ENCODE assay signal across 8 cellular contexts in the genomic region with DNA sequence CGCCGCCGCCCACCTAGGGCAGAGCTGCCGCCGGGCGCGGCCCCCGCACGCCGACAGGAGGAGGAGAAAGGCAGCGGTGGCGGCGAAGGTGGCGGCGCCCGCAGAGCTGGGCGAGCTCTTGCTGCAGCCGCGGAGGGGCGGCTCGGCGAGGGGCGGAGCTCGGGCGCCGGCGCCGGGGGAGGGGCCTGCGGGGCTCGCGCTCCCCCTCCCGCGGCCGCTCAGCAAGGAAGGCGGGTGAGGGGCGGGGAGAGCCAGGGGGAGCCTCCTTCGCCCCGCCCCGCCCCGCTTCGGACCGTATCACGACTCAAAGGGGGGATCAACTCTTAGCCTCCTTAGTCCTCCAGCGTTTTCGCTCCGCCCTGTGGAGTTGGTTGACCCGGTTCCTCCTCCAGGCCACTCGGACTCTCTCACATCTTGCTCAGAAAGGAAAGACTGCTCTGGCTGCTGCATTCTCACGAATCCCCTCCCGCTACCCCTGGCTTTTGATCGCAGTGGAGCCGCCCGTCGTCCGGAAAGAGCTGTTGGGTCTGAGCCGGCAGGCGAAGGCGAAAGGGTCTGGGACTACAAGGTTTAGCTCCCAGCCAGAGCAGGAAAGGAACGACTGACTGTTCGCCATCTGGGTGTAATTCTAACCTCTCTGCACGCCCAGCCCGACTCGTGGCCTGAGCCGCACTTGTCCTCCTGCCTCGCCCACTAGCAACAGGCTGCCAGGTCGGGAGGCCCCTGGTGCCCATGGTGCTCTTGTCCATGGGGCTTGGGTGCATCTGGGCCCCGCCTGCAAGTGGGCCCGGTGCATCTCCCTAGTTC. TPM values are rescaled to one million over a fixed set of nuclear protein-coding genes. Genes with fewer than 3 reads are reported as not detected.
DNase-seq lines count a peak whose midpoint lies in the region; ATAC-seq and TF ChIP-seq lines count a peak whose summit lies in the region.

A gene (minus strand): TSS at position 120 of the 807 bp plus-strand sequence. CDS start 232 bp downstream, outside the sequence.

- H3K9me3 ChIP-seq in T-helper 17 cell (ENCODE audit: control insufficient read depth, low read length, poor library complexity, severe bottlenecking), result no peaks in the 10 kb centered on the region
- H3K9me3 ChIP-seq in right atrium auricular region, result no peaks in the 10 kb centered on the region
- H3K9me3 ChIP-seq in prostate gland, result no peaks in the 10 kb centered on the region

- peak within 1 kb of the TSS; percentile 95 for H3K4me3 Mint-ChIP-seq in T-helper 17 cell

- H3K4me1 Mint-ChIP-seq in T-helper 17 cell, result peaks cover 28% of the 10 kb centered on the region

- TF ChIP-seq CTCF in right atrium auricular region (IDR thresholded peaks at IDR 0.05) (no peak), prostate gland (IDR thresholded peaks at IDR 0.05) (peak in 2 of 4 experiments; percentile 12 to 47)

- DNase-seq in NCI-H187 (lab: John Stamatoyannopoulos, UW), result peak; percentile 97 to 100
- peak; percentile 91 to 96 (median 93) for DNase-seq in T-helper 17 cell
- DNase-seq in right atrium auricular region (ENCODE audit: low spot score), result peak; percentile 91
- peak; percentile 91 for DNase-seq in prostate gland (ENCODE audit: low spot score)
- peak; percentile 90 for DNase-seq in ureter (ENCODE audit: low spot score)

- peak; percentile 59 for TF ChIP-seq POLR2A in prostate gland (IDR thresholded peaks at IDR 0.05)

- ATAC-seq in GM18502 (IDR thresholded peaks at IDR 0.05; ENCODE audit: poor library complexity, unreplicated experiment), result peak; percentile 79
- ATAC-seq in HG02943 (IDR thresholded peaks at IDR 0.05; ENCODE audit: low read depth, unreplicated experiment), result peak; percentile 65
- peak; percentile 92 for ATAC-seq in T-helper 17 cell

- H3K27ac Mint-ChIP-seq in T-helper 17 cell, result peak within 1 kb of the TSS; percentile 97

- no peaks in the 10 kb centered on the region for H3K27me3 Mint-ChIP-seq in T-helper 17 cell

- H3K4me1 ChIP-seq in right atrium auricular region (peaks cover 0 to 38% of the 10 kb centered on the region in 2 donors), prostate gland (replicated peaks) (no peaks in the 10 kb centered on the region)

- intact Hi-C loops in prostate gland (cut with DNase I), result no loop called here

- H3K36me3 Mint-ChIP-seq in T-helper 17 cell (ENCODE audit: low read depth), result peaks cover 4% of the 10 kb centered on the region

- H3K27ac ChIP-seq in angular gyrus (ENCODE audit: low read depth, low read length) (peak within 1 kb of the TSS; percentile 99), right atrium auricular region (peak within 1 kb of the TSS; percentile 83 to 86), prostate gland (peak within 1 kb of the TSS; percentile 82 to 87)

- no peaks in the 10 kb centered on the region for H3K27me3 ChIP-seq in right atrium auricular region
- H3K27me3 ChIP-seq in prostate gland (replicated peaks; ENCODE audit: insufficient read depth), result no peaks in the 10 kb centered on the region

- H3K36me3 ChIP-seq in right atrium auricular region (no peaks in the 10 kb centered on the region), prostate gland (no peaks in the 10 kb centered on the region)

- H3K4me3 ChIP-seq in right atrium auricular region (peak within 1 kb of the TSS; percentile 86 to 88), prostate gland (peak within 1 kb of the TSS; percentile 83 to 88)

- 0% methylated on average over 36 of the region's 68 CpGs for WGBS in prostate gland

RNA-seq across cellular contexts. Expression of the gene that starts here (rescaled TPM):
- total RNA-seq in T-helper 17 cell (10 to 100 TPM; 43.3 to 59.2 TPM), right atrium auricular region (10 to 100 TPM; 12.5 to 25.8 TPM), prostate gland (10 to 100 TPM; 18.6 to 74.0 TPM), ureter (12.5 TPM)

Comparison
In these comparisons a context has a peak if more than half of its experiments do, and no peak if none do; other contexts are left out.
1. Peak in every context shown above with its lines: DNase-seq, ATAC-seq, H3K4me3 ChIP-seq and H3K27ac ChIP-seq.